In the genomic region with DNA sequence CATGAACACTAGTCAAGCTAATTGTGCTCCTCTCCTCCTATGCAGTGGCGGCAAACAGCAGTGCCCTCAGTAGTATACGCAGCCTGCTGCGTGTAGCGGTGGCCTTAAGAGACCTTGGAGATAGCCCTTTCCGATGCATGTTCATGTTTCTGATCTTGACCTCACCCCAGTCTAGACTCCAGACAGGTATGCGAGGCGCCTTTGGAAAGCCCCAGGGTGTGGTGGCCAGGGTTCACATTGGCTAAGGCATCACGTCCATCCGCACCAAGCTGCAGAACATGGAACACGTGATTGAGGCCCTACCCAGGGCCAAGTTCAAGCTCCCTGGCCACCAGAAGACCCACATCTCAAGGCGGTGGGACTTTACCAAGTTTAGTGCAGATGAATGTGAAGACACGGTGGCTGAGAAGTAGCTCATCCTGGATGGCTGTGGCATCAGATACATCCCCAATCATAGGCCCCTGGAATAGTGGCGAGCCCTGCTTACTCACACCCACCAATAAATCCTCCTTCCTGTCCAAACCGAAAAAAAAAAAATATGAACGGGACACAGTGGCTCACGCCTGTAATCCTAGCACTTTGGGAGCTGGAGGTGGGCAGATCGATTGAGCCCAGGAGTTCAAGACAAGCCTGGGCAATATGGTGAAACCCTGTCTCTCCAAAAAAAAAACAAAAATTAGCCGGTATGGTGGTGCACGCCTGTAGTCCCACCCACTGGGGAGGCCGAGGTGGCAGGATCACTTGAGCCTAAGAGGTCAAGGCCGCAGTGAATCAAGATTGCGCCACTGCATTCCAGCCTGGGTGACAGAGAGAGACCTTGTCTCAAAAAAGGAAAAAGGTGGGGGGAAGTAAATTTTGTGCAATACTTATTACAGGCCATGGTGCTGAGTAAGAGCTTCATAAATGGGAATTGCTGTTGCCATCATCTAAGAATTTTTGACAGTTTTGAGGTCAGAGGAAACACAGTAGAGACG, we compare ENCODE assay signal across 19 cellular contexts. TPM values are rescaled to one million over a fixed set of nuclear protein-coding genes. Genes with fewer than 3 reads are reported as not detected.
DNase-seq lines count a peak whose midpoint lies in the region; ATAC-seq and TF ChIP-seq lines count a peak whose summit lies in the region.
"Had no signal": no experiment of that assay in that cellular context is flagged by ENCODE, and none has a peak within 500 bp of the region (broad histone marks: within the 10 kb centered on the region; RNA-seq: fewer than 3 reads in every experiment).

No MANE protein-coding gene starts in this region.

- H3K27me3 ChIP-seq in mesenchymal stem cell (ENCODE audit: control insufficient read depth in 1 of 2, insufficient read depth in 1 of 2, low read length in 2 of 2) (no peaks in the 10 kb centered on the region), H7 (ENCODE audit: control insufficient read depth, insufficient read depth, low read length) (no peaks in the 10 kb centered on the region)

- H2BK5ac ChIP-seq in mesenchymal stem cell (ENCODE audit: low read depth, low read length, poor library complexity, severe bottlenecking) = no peak overlapping the region

- peak overlapping the region; percentile 59 to 78 for H2BK12ac ChIP-seq in mesenchymal stem cell (ENCODE audit: low read length in 2 of 2)

- H4K91ac ChIP-seq in mesenchymal stem cell (ENCODE audit: low read length) = peak overlapping the region; percentile 43

- H3K79me1 ChIP-seq in mesenchymal stem cell (replicated peaks; ENCODE audit: low read length, poor library complexity, severe bottlenecking) = no peaks in the 10 kb centered on the region

- H3K9me3 Mint-ChIP-seq in CD14-positive monocyte = peaks cover 0 to 10% (median 6%) of the 10 kb centered on the region in 7 donors
- no peaks in the 10 kb centered on the region for H3K9me3 Mint-ChIP-seq in effector memory CD8-positive, alpha-beta T cell

- intact Hi-C loops in CD14-positive monocyte (cut with micrococcal nuclease) = no loop called here

- WGBS in mesenchymal stem cell = 77% methylated on average over 23 of the region's 23 CpGs

- peak overlapping the region; percentile 88 to 98 (median 95) for H3K27ac Mint-ChIP-seq in CD14-positive monocyte
- no peak overlapping the region for H3K27ac Mint-ChIP-seq in effector memory CD8-positive, alpha-beta T cell

- no peak overlapping the region for H3K4me2 ChIP-seq in mesenchymal stem cell (ENCODE audit: low read length, poor library complexity, severe bottlenecking)

- peaks cover 4% of the 10 kb centered on the region for H3K9me3 ChIP-seq in mesenchymal stem cell (ENCODE audit: control insufficient read depth, low read length)

- peak overlapping the region in 1 of 2 donors; percentile 70 for H3K4me3 Mint-ChIP-seq in CD14-positive monocyte
- no peak overlapping the region for H3K4me3 Mint-ChIP-seq in effector memory CD8-positive, alpha-beta T cell
- H3K4me3 Mint-ChIP-seq: H9 had no signal

- TF ChIP-seq CTCF in CD14-positive monocyte (IDR thresholded peaks at IDR 0.05) = no peak

- no peak overlapping the region for H3K4me3 ChIP-seq in mesenchymal stem cell (ENCODE audit: insufficient read depth in 1 of 2, low read depth in 1 of 2, low read length in 2 of 2)
- no peak overlapping the region for H3K4me3 ChIP-seq in H7 (ENCODE audit: insufficient read depth, low read depth, low read length)

- ATAC-seq in effector memory CD8-positive, alpha-beta T cell (replicated peaks) = no peak
- ATAC-seq in HG03097 (IDR thresholded peaks at IDR 0.05; ENCODE audit: low FRiP score, unreplicated experiment) = no peak
- ATAC-seq: activated CD4-positive, CD25-positive, alpha-beta regulatory T cell treated with anti-CD3 and anti-CD28 coated beads, Interleukin-2, amount 50 U/mL, for 24 hours had no signal

- peaks cover 5% of the 10 kb centered on the region for H3K4me1 ChIP-seq in mesenchymal stem cell (ENCODE audit: control insufficient read depth, insufficient read depth, low read depth, low read length)

- no peak overlapping the region for H2BK120ac ChIP-seq in mesenchymal stem cell (ENCODE audit: low read depth, low read length)

- H3K4ac ChIP-seq in mesenchymal stem cell (ENCODE audit: low read depth in 1 of 2, low read length in 2 of 2) = no peak overlapping the region

- H4K8ac ChIP-seq in mesenchymal stem cell (ENCODE audit: low read length) = peak overlapping the region; percentile 41

- H2BK15ac ChIP-seq in mesenchymal stem cell (ENCODE audit: low read depth, poor library complexity, severe bottlenecking) = peak overlapping the region; percentile 57

- H3K27me3 Mint-ChIP-seq in CD14-positive monocyte (ENCODE audit: low read depth in 3 of 3) = peaks cover 0 to 19% (median 1%) of the 10 kb centered on the region in 3 donors
- no peaks in the 10 kb centered on the region for H3K27me3 Mint-ChIP-seq in effector memory CD8-positive, alpha-beta T cell

- no peak overlapping the region for H3K9ac ChIP-seq in mesenchymal stem cell (ENCODE audit: low read length)

- peaks cover 22 to 34% of the 10 kb centered on the region in 2 donors for H3K36me3 Mint-ChIP-seq in CD14-positive monocyte
- peaks cover 17% of the 10 kb centered on the region for H3K36me3 Mint-ChIP-seq in effector memory CD8-positive, alpha-beta T cell (ENCODE audit: insufficient read depth)

- H3K27ac ChIP-seq in mesenchymal stem cell (ENCODE audit: low read length, poor library complexity, severe bottlenecking) = no peak overlapping the region

- H3K14ac ChIP-seq in mesenchymal stem cell (ENCODE audit: low read length in 2 of 2) = no peak overlapping the region

- no peak overlapping the region for H3K23ac ChIP-seq in mesenchymal stem cell (ENCODE audit: low read length in 2 of 2)

- H2AFZ ChIP-seq in mesenchymal stem cell (ENCODE audit: low read depth, low read length) = no peak overlapping the region

- no peak overlapping the region for H2AK5ac ChIP-seq in mesenchymal stem cell (ENCODE audit: low read length, severe bottlenecking)

- no peak overlapping the region for H3K18ac ChIP-seq in mesenchymal stem cell (ENCODE audit: low read depth in 1 of 2, low read length in 2 of 2)

- in situ Hi-C loops in KBM-7 (cut with MboI; ENCODE audit: low pct_unique_long_range_greater_than_20kb, low sequenced_read_pairs) = no loop called here

- H3K36me3 ChIP-seq in mesenchymal stem cell (ENCODE audit: control insufficient read depth in 1 of 2, insufficient read depth in 2 of 2, low read depth in 1 of 2, low read length in 2 of 2) = peaks cover 3 to 9% of the 10 kb centered on the region in 2 experiments
- no peaks in the 10 kb centered on the region for H3K36me3 ChIP-seq in H7 (replicated peaks; ENCODE audit: control insufficient read depth, insufficient read depth, low read length)

- DNase-seq in CD14-positive monocyte (ENCODE audit: low spot score) (peak; percentile 91), KBM-7 (peak; percentile 47), amniotic epithelial cell (ENCODE audit: low read depth) (peak; percentile 76), mesenchymal stem cell (peak; percentile 45), H7 (no peak), NCI-H146 treated with DMSO at 0.1 percent for 48 hours (lab: John Stamatoyannopoulos, UW; ENCODE audit: unreplicated experiment) (no peak)
- DNase-seq in effector memory CD8-positive, alpha-beta T cell = no peak
- DNase-seq: activated T-cell treated with anti-CD3 and anti-CD28 coated beads, Interleukin-2, amount 50 U/mL, for 1 hour; amygdala; dermis blood vessel endothelial cell; foreskin fibroblast; H9; NCI-H146; NCI-H526; stimulated activated CD4-positive, alpha-beta T cell treated with anti-CD3 and anti-CD28 coated beads, Interleukin-4, amount 100 ng/mL, for 4 hours; stimulated activated naive CD4-positive, alpha-beta T cell treated with Interleukin-2 at 50 U/mL for 16 hours had no signal

- peaks cover 76% of the 10 kb centered on the region for H3K4me1 Mint-ChIP-seq in CD14-positive monocyte
- H3K4me1 Mint-ChIP-seq in effector memory CD8-positive, alpha-beta T cell (ENCODE audit: low read depth in 2 of 2) = peaks cover 10 to 17% of the 10 kb centered on the region in 2 donors
- H3K4me1 Mint-ChIP-seq: H9 had no signal

RNA-seq across cellular contexts. Expression of a gene that starts 12.4 kb away (rescaled TPM):
- polyA plus RNA-seq in CD14-positive monocyte = not detected
- not detected for polyA plus RNA-seq in mesenchymal stem cell (2013, experiment 1 of 2)
- not detected for polyA plus RNA-seq in mesenchymal stem cell (2013, experiment 2 of 2)
- total RNA-seq in H7 (2014; rRNA removed; shearing (Covaris generic)) = 15.3 and 16.3 TPM in 2 replicates
- total RNA-seq: dermis blood vessel endothelial cell had no signal
- polyA plus RNA-seq: BJ had no signal

RNA-seq across cellular contexts. Expression of a gene that starts 16.8 kb away (rescaled TPM):
- polyA plus RNA-seq in CD14-positive monocyte = 10 to 100 TPM; 18.7 to 23.1 TPM
- 48.8 TPM for polyA plus RNA-seq in mesenchymal stem cell (2013, experiment 1 of 2)
- 47.7 TPM for polyA plus RNA-seq in mesenchymal stem cell (2013, experiment 2 of 2)
- 7.3 and 8.3 TPM in 2 replicates for total RNA-seq in H7 (2014; rRNA removed; shearing (Covaris generic))

RNA-seq across cellular contexts. Expression of a gene that starts 43.6 kb away (rescaled TPM):
- not detected for polyA plus RNA-seq in CD14-positive monocyte
- polyA plus RNA-seq in mesenchymal stem cell (2013, experiment 1 of 2) = 19.9 TPM
- polyA plus RNA-seq in mesenchymal stem cell (2013, experiment 2 of 2) = 20.0 TPM
- total RNA-seq in H7 (2014; rRNA removed; shearing (Covaris generic)) = 23.9 and 24.2 TPM in 2 replicates

Comparison
In these comparisons a context has a peak if more than half of its experiments do, and no peak if none do; other contexts are left out.
1. DNase-seq: peak in CD14-positive monocyte (single experiment), KBM-7 (single experiment), amniotic epithelial cell (single experiment) and mesenchymal stem cell (single experiment); none in effector memory CD8-positive, alpha-beta T cell (0 of 3), H7 (single experiment) and NCI-H146 treated with DMSO at 0.1 percent for 48 hours (single experiment).
2. H3K27ac Mint-ChIP-seq: peak in CD14-positive monocyte (7 of 7); none in effector memory CD8-positive, alpha-beta T cell (0 of 2).